Comparison of ENCODE assay signal across 17 cellular contexts in the genomic region with DNA sequence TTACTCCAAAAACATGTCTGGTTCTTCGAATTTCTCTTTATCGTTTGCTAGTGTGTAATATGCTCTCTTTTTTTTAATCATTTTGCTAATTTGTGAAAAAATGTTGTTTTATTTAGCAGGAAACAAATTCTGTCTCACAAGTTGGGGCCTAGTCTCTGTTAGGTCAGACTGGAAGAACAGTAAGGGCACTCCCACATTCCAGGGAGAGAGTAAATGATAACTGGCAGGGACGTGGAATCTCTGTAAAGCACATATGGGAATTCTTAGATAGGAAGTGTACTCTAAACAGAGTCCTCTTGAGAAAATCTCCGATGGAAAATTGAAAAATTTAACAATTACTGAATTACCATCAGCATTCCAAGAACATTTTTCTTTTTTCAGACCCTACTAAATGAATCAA. TPM values are rescaled to one million over a fixed set of nuclear protein-coding genes. Genes with fewer than 3 reads are reported as not detected.
DNase-seq lines count a peak whose midpoint lies in the region; FAIRE-seq and TF ChIP-seq lines count a peak whose summit lies in the region.
"Had no signal": no experiment of that assay in that cellular context is flagged by ENCODE, and none has a peak within 500 bp of the region (broad histone marks: within the 10 kb centered on the region; RNA-seq: fewer than 3 reads in every experiment).

No MANE protein-coding gene starts in this region.

- H3K27ac Mint-ChIP-seq in HFFc6 (peak overlapping the region; percentile 9), endodermal cell (peak overlapping the region; percentile 33)
- H3K27ac Mint-ChIP-seq: H9 had no signal

- FAIRE-seq in keratinocyte (lab: Jason Lieb, UNC), result peak; percentile 64
- FAIRE-seq: GM18507 had no signal

- no peak overlapping the region for H3K4me3 ChIP-seq in endodermal cell (ENCODE audit: low read length)
- no peak overlapping the region for H3K4me3 ChIP-seq in keratinocyte (ENCODE audit: control insufficient read depth in 2 of 3, extremely low read depth in 1 of 3, insufficient read depth in 2 of 3, low read depth in 1 of 3, low read length in 3 of 3)
- no peak overlapping the region for H3K4me3 ChIP-seq in MM.1S (ENCODE audit: low read length)
- H3K4me3 ChIP-seq: BLaER1, SJCRH30 had no signal

- H3K27me3 ChIP-seq in endodermal cell (ENCODE audit: control insufficient read depth, insufficient read depth, low read length, poor library complexity, severe bottlenecking), result no peaks in the 10 kb centered on the region
- no peaks in the 10 kb centered on the region for H3K27me3 ChIP-seq in keratinocyte (ENCODE audit: control insufficient read depth, extremely low read depth, insufficient read depth, low read length)
- no peaks in the 10 kb centered on the region for H3K27me3 ChIP-seq in MM.1S (replicated peaks; ENCODE audit: insufficient read depth, low read length)
- H3K27me3 ChIP-seq: BLaER1, SJCRH30 had no signal

- H3K36me3 ChIP-seq in endodermal cell (ENCODE audit: control insufficient read depth, insufficient read depth, low read length), result no peaks in the 10 kb centered on the region
- H3K36me3 ChIP-seq in keratinocyte (ENCODE audit: control insufficient read depth in 2 of 2, extremely low read depth in 1 of 2, insufficient read depth in 2 of 2, low read length in 2 of 2), result no peaks in the 10 kb centered on the region
- H3K36me3 ChIP-seq in MM.1S (replicated peaks; ENCODE audit: insufficient read depth, low read length), result no peaks in the 10 kb centered on the region
- H3K36me3 ChIP-seq: BLaER1, SJCRH30 had no signal

- in situ Hi-C loops in GM13977 (cut with MboI; ENCODE audit: low pct_unique_long_range_greater_than_20kb, low sequenced_read_pairs, unreplicated experiment), result loop anchor here (25.0 kb wide), 1 partner anchor 345 kb away; a partner anchor contains a TSS

- H3K9me2 ChIP-seq in MM.1S (replicated peaks; ENCODE audit: insufficient read depth, low read length), result no peaks in the 10 kb centered on the region

- dilution Hi-C loops in keratinocyte (cut with MboI; ENCODE audit: extremely low pct_ligation_motif_present, low sequenced_read_pairs), result no loop called here

- H3K27ac ChIP-seq in endodermal cell (ENCODE audit: low read depth, low read length) (no peak overlapping the region), keratinocyte (ENCODE audit: control insufficient read depth, insufficient read depth, low read length) (no peak overlapping the region), MM.1S (ENCODE audit: low read length) (no peak overlapping the region)
- H3K27ac ChIP-seq: BLaER1, RWPE1, SJCRH30 had no signal

- no peak for DNase-seq in HFFc6
- DNase-seq in endodermal cell, result no peak
- peak; percentile 4 for DNase-seq in keratinocyte (ENCODE audit: low read depth, low spot score)
- no peak for DNase-seq in NCI-H526 (lab: John Stamatoyannopoulos, UW)
- DNase-seq in GM13977 (ENCODE audit: low spot score), result no peak
- no peak for DNase-seq in MM.1S
- DNase-seq in activated gamma-delta T cell (lab: John Stamatoyannopoulos, UW), result no peak
- DNase-seq: H9, MV-4-11, NCI-H1417 treated with DMSO at 0.1 percent for 48 hours, NCI-H2029, NCI-H524, OCI-M1, SJCRH30 had no signal

- H3K4me3 Mint-ChIP-seq in HFFc6, result no peak overlapping the region
- no peak overlapping the region for H3K4me3 Mint-ChIP-seq in endodermal cell
- H3K4me3 Mint-ChIP-seq: H9 had no signal

- no peaks in the 10 kb centered on the region for H3K79me2 ChIP-seq in keratinocyte (ENCODE audit: control insufficient read depth, insufficient read depth, low read length)
- no peaks in the 10 kb centered on the region for H3K79me2 ChIP-seq in MM.1S (ENCODE audit: low read length)

- H3K9me3 ChIP-seq in endodermal cell (ENCODE audit: control insufficient read depth, low read length) (no peaks in the 10 kb centered on the region), keratinocyte (ENCODE audit: control insufficient read depth, low read depth, low read length) (no peaks in the 10 kb centered on the region), MM.1S (replicated peaks; ENCODE audit: insufficient read depth, low read length) (no peaks in the 10 kb centered on the region)
- H3K9me3 ChIP-seq: BLaER1, SJCRH30 had no signal

- no peak for TF ChIP-seq CTCF in HFFc6 (IDR thresholded peaks at IDR 0.05)
- no peak for TF ChIP-seq CTCF in endodermal cell (conservative IDR thresholded peaks at IDR 0.05)
- no peak for TF ChIP-seq CTCF in keratinocyte (optimal IDR thresholded peaks at IDR 0.05 in 1 of 3, IDR thresholded peaks at IDR 0.05 in 1 of 3, conservative IDR thresholded peaks at IDR 0.05 in 1 of 3; ENCODE audit: extremely low read depth in 1 of 3, insufficient read depth in 2 of 3, low read length in 3 of 3)
- no peak for TF ChIP-seq CTCF in GM13977 (IDR thresholded peaks at IDR 0.05; ENCODE audit: extremely low read depth, insufficient read depth, missing control alignments)
- no peak for TF ChIP-seq CTCF in MM.1S (IDR thresholded peaks at IDR 0.05; ENCODE audit: low read length)

- H3K4me1 Mint-ChIP-seq in HFFc6 (ENCODE audit: low read depth) (peaks cover 6% of the 10 kb centered on the region), endodermal cell (no peaks in the 10 kb centered on the region)

- no peaks in the 10 kb centered on the region for H3K36me3 Mint-ChIP-seq in HFFc6 (ENCODE audit: low read depth)
- H3K36me3 Mint-ChIP-seq in endodermal cell (ENCODE audit: low read depth), result no peaks in the 10 kb centered on the region

- no peak overlapping the region for H3K4me2 ChIP-seq in keratinocyte (ENCODE audit: control insufficient read depth, extremely low read depth, insufficient read depth, low read depth, low read length)
- H3K4me2 ChIP-seq in MM.1S (ENCODE audit: low read depth, low read length), result no peak overlapping the region
- H3K4me2 ChIP-seq: BLaER1 had no signal

- H3K4me1 ChIP-seq in endodermal cell (ENCODE audit: control insufficient read depth, insufficient read depth, low read length) (no peaks in the 10 kb centered on the region), keratinocyte (ENCODE audit: control insufficient read depth, extremely low read depth, insufficient read depth, low read length) (peaks cover 4% of the 10 kb centered on the region), MM.1S (ENCODE audit: low read length) (no peaks in the 10 kb centered on the region)
- H3K4me1 ChIP-seq: BLaER1, SJCRH30 had no signal

- H3K27me3 Mint-ChIP-seq in HFFc6 (ENCODE audit: insufficient read depth) (peaks cover under 1% of the 10 kb centered on the region; the same call in 1 of the 2 replicates), endodermal cell (ENCODE audit: insufficient read depth) (no peaks in the 10 kb centered on the region)

- no peaks in the 10 kb centered on the region for H3F3A ChIP-seq in MM.1S (ENCODE audit: insufficient read depth, low read length)

- no peaks in the 10 kb centered on the region for H3K9me3 Mint-ChIP-seq in HFFc6
- H3K9me3 Mint-ChIP-seq in endodermal cell, result no peaks in the 10 kb centered on the region
- H3K9me3 Mint-ChIP-seq: H9 had no signal

- no peaks in the 10 kb centered on the region for H3K9me1 ChIP-seq in keratinocyte (ENCODE audit: control insufficient read depth, extremely low read depth, insufficient read depth, low read length)

- H4K20me1 ChIP-seq in keratinocyte (ENCODE audit: control insufficient read depth, extremely low read depth, insufficient read depth, low read length) (no peaks in the 10 kb centered on the region), MM.1S (ENCODE audit: insufficient read depth, low read length) (no peaks in the 10 kb centered on the region)
- H4K20me1 ChIP-seq: BLaER1 had no signal

- H2AFZ ChIP-seq in keratinocyte (ENCODE audit: control insufficient read depth, low read length), result peak overlapping the region; percentile 27
- no peak overlapping the region for H2AFZ ChIP-seq in MM.1S (ENCODE audit: low read length)

- 80 to 88% methylated on average over 1 to 4 of the region's 4 CpGs for WGBS in endodermal cell (ENCODE audit: insufficient coverage in 1 of 2, insufficient read length in 1 of 2), 2 experiments

- H3K9ac ChIP-seq in endodermal cell (ENCODE audit: extremely low read depth, low read length, poor library complexity, severe bottlenecking), result no peak overlapping the region
- H3K9ac ChIP-seq in keratinocyte (ENCODE audit: control insufficient read depth, extremely low read depth, insufficient read depth, low read length), result no peak overlapping the region
- H3K9ac ChIP-seq in MM.1S (ENCODE audit: low read length), result no peak overlapping the region
- H3K9ac ChIP-seq: BLaER1 had no signal

RNA-seq across cellular contexts. Expression of a gene that starts 16.4 kb away (rescaled TPM):
- total RNA-seq in HFFc6 (2021; fragmentation: NEBNext Ultra II Directional; extraction: Animal tissue kit (Norgen Biotek cat#: 25700)), result 10 to 100 TPM in 2 of 6 experiments, 1 to 10 TPM in 4; 7.9 to 11.4 (median 9.5) TPM
- 10 to 100 TPM; 10.6 to 12.3 TPM for total RNA-seq in endodermal cell
- 13.8 TPM for polyA plus RNA-seq in endodermal cell (2013, experiment 1 of 2)
- polyA plus RNA-seq in endodermal cell (2013, experiment 2 of 2), result 10.6 TPM
- polyA plus RNA-seq in keratinocyte, result 5.8 to 8.9 TPM (median 6.6 TPM) in 3 replicates
- 6.5 TPM for polyA plus RNA-seq in keratinocyte (2011; ENCODE audit: low read depth)
- 6.5 and 12.5 TPM in 2 replicates for polyA plus RNA-seq in keratinocyte (2011; cell fraction: cytosol; rRNA removed)
- 4.6 and 7.1 TPM in 2 replicates for polyA plus RNA-seq in keratinocyte (2011; cell fraction: nucleus; rRNA removed)
- 6.2 and 14.4 TPM in 2 replicates for polyA plus RNA-seq in keratinocyte (2012; ENCODE audit: low replicate concordance)
- polyA minus RNA-seq in keratinocyte, result 0.85 to 5.4 TPM (median 4.6 TPM) in 3 replicates
- 2.1 TPM for polyA minus RNA-seq in keratinocyte (2011; cell fraction: cytosol; rRNA and poly(A)+ RNA removed)
- 0.53 and 1.5 TPM in 2 replicates for polyA minus RNA-seq in keratinocyte (2011; cell fraction: nucleus; rRNA and poly(A)+ RNA removed)

RNA-seq across cellular contexts. Expression of a gene that starts 38.8 kb away (rescaled TPM):
- total RNA-seq in HFFc6 (2021; fragmentation: NEBNext Ultra II Directional; extraction: Animal tissue kit (Norgen Biotek cat#: 25700)), result not detected
- not detected for total RNA-seq in endodermal cell
- polyA plus RNA-seq in endodermal cell (2013, experiment 1 of 2), result not detected
- polyA plus RNA-seq in endodermal cell (2013, experiment 2 of 2), result not detected
- 0.01 to 0.06 TPM in 2 of 3 replicates, not detected in the other for polyA plus RNA-seq in keratinocyte
- polyA plus RNA-seq in keratinocyte (2011; ENCODE audit: low read depth), result 0.12 TPM
- polyA plus RNA-seq in keratinocyte (2011; cell fraction: cytosol; rRNA removed), result 0.01 TPM in 1 of 2 replicates, not detected in the other
- polyA plus RNA-seq in keratinocyte (2011; cell fraction: nucleus; rRNA removed), result 0.04 and 0.05 TPM in 2 replicates
- 0.16 TPM in 1 of 2 replicates, not detected in the other for polyA plus RNA-seq in keratinocyte (2012; ENCODE audit: low replicate concordance)
- 0.03 to 0.06 TPM in 2 of 3 replicates, not detected in the other for polyA minus RNA-seq in keratinocyte
- not detected for polyA minus RNA-seq in keratinocyte (2011; cell fraction: cytosol; rRNA and poly(A)+ RNA removed)
- polyA minus RNA-seq in keratinocyte (2011; cell fraction: nucleus; rRNA and poly(A)+ RNA removed), result not detected in 2 replicates
- total RNA-seq: H9, SJCRH30 had no signal
